Comparison of ENCODE assay signal across 15 cellular contexts in the genomic region with DNA sequence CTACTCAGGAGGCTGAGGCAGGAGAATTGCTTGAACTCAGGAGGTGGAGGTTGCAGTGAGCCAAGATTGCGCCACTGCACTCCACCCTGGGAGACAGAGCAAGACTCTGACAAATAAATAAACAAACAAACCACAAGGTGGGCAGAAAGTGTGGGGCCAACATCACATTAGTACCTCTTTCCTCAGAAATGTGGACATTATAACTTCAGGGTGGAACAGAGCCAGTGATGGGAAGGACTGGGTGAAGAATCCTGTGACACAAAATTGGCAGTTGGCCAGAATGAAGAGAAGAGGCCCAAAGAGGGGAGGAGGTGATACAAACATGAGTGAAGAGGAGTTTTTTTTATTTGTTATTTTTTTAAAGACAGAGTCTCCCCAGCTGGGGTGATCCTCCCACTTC. TPM values are rescaled to one million over a fixed set of nuclear protein-coding genes. Genes with fewer than 3 reads are reported as not detected.
A peak's percentile ranks its signal among the peaks of the same experiment; 100 is the strongest.
DNase-seq lines count a peak whose midpoint lies in the region; ATAC-seq and TF ChIP-seq lines count a peak whose summit lies in the region.
"Had no signal": no experiment of that assay in that cellular context is flagged by ENCODE, and none has a peak within 500 bp of the region (broad histone marks: within the 10 kb centered on the region; RNA-seq: fewer than 3 reads in every experiment).

No MANE protein-coding gene starts in this region.

- DNase-seq in MCF 10A (ENCODE audit: unreplicated experiment): peak; percentile 66
- no peak for DNase-seq in breast epithelium (ENCODE audit: low spot score in 2 of 2)
- no peak for DNase-seq in WTC11 (ENCODE audit: low spot score)
- no peak for DNase-seq in nephron progenitor cell
- no peak for DNase-seq in CD1c-positive myeloid dendritic cell (ENCODE audit: extremely low spot score)
- no peak for DNase-seq in islet precursor cell
- DNase-seq: activated CD4-positive, alpha-beta T cell treated with anti-CD3 and anti-CD28 coated beads for 1 hour; C1 segment of cervical spinal cord; NCI-H1930; stomach had no signal

- no peak overlapping the region for H3K4me3 ChIP-seq in breast epithelium
- H3K4me3 ChIP-seq in HEK293 (ENCODE audit: low read depth, low read length): no peak overlapping the region
- H3K4me3 ChIP-seq: adrenal gland, coronary artery, stomach had no signal

- no peak for TF ChIP-seq POLR2A in breast epithelium (IDR thresholded peaks at IDR 0.05)

- no peaks in the 10 kb centered on the region for H3K27me3 ChIP-seq in breast epithelium
- H3K27me3 ChIP-seq: adrenal gland, stomach had no signal

- H3K9me3 Mint-ChIP-seq in MCF 10A (ENCODE audit: unreplicated experiment) (no peaks in the 10 kb centered on the region), WTC11 (no peaks in the 10 kb centered on the region), nephron progenitor cell (no peaks in the 10 kb centered on the region)
- H3K9me3 Mint-ChIP-seq: memory B cell had no signal

- H3K36me3 ChIP-seq in breast epithelium (no peaks in the 10 kb centered on the region), HEK293 (ENCODE audit: control insufficient read depth in 2 of 2, insufficient read depth in 1 of 2, low read length in 2 of 2) (peaks cover 78 to 80% of the 10 kb centered on the region in 2 experiments)

- no peaks in the 10 kb centered on the region for H3K4me1 Mint-ChIP-seq in MCF 10A (ENCODE audit: insufficient read depth, unreplicated experiment)
- no peaks in the 10 kb centered on the region for H3K4me1 Mint-ChIP-seq in WTC11
- no peaks in the 10 kb centered on the region for H3K4me1 Mint-ChIP-seq in nephron progenitor cell
- H3K4me1 Mint-ChIP-seq: memory B cell had no signal

- H3K4me1 ChIP-seq in breast epithelium (no peaks in the 10 kb centered on the region), HEK293 (ENCODE audit: control insufficient read depth, insufficient read depth, low read length) (peaks cover 8% of the 10 kb centered on the region; the same call in 1 of the 2 replicates)
- H3K4me1 ChIP-seq: adrenal gland had no signal

- POLR2A ChIA-PET in MCF 10A (lab: Yijun Ruan, JAX): no interaction called here
- POLR2A ChIA-PET in HEK293 (lab: Yijun Ruan, JAX): no interaction called here
- POLR2A ChIA-PET in WTC11 (lab: Charles Lee): no interaction called here

- BruUV-seq in MCF 10A (replicated peaks; lab: Mats Ljungman, UMichigan): no TSS peak

- H3K36me3 Mint-ChIP-seq in MCF 10A (ENCODE audit: insufficient read depth, unreplicated experiment): peaks cover 76% of the 10 kb centered on the region
- peaks cover 53% of the 10 kb centered on the region for H3K36me3 Mint-ChIP-seq in WTC11
- peaks cover 73% of the 10 kb centered on the region for H3K36me3 Mint-ChIP-seq in nephron progenitor cell (ENCODE audit: low read depth)

- CTCF ChIA-PET in MCF 10A (lab: Yijun Ruan, JAX): interaction anchor here (0.6 to 1.4 kb wide), 4 partner anchors 8 to 788 kb away, joined by 3 to 4 read pairs (median 3); no protein-coding TSS in a partner anchor
- CTCF ChIA-PET in HEK293 (lab: Yijun Ruan, JAX): interaction anchor here (1.0 kb wide), 1 partner anchor 72 kb away, joined by 3 read pairs; no protein-coding TSS in a partner anchor
- CTCF ChIA-PET in WTC11 (lab: Charles Lee): no interaction called here

- H3K27ac ChIP-seq in breast epithelium: no peak overlapping the region
- H3K27ac ChIP-seq in HEK293 (ENCODE audit: extremely low read depth, low read depth, low read length): no peak overlapping the region
- H3K27ac ChIP-seq: adrenal gland, coronary artery, stomach had no signal

- TF ChIP-seq CTCF in MCF 10A (IDR thresholded peaks at IDR 0.05; ENCODE audit: unreplicated experiment) (no peak), breast epithelium (IDR thresholded peaks at IDR 0.05) (no peak), HEK293 (tag by site-specific recombination; IDR thresholded peaks at IDR 0.05) (no peak), WTC11 (IDR thresholded peaks at IDR 0.05) (no peak), nephron progenitor cell (IDR thresholded peaks at IDR 0.05) (no peak)

- H3K27ac Mint-ChIP-seq in MCF 10A (ENCODE audit: low read depth, unreplicated experiment) (no peak overlapping the region), WTC11 (peak overlapping the region; percentile 53; the same call in 1 of the 2 replicates), nephron progenitor cell (peak overlapping the region; percentile 19)

- H3K4me3 Mint-ChIP-seq in MCF 10A (ENCODE audit: unreplicated experiment): no peak overlapping the region
- no peak overlapping the region for H3K4me3 Mint-ChIP-seq in WTC11
- H3K4me3 Mint-ChIP-seq in nephron progenitor cell: no peak overlapping the region
- H3K4me3 Mint-ChIP-seq: memory B cell had no signal

- intact Hi-C loops in MCF 10A (cut with micrococcal nuclease): no loop called here
- intact Hi-C loops in breast epithelium (cut with DNase I; ENCODE audit: low total_unique reads): no loop called here

- no peak for ATAC-seq in WTC11
- no peak for ATAC-seq in HG03571 (IDR thresholded peaks at IDR 0.05; ENCODE audit: unreplicated experiment)

- no peaks in the 10 kb centered on the region for H3K27me3 Mint-ChIP-seq in MCF 10A (ENCODE audit: insufficient read depth, unreplicated experiment)
- H3K27me3 Mint-ChIP-seq in WTC11 (ENCODE audit: low read depth): no peaks in the 10 kb centered on the region
- peaks cover 2% of the 10 kb centered on the region for H3K27me3 Mint-ChIP-seq in nephron progenitor cell (ENCODE audit: low read depth, poor library complexity)
- H3K27me3 Mint-ChIP-seq: memory B cell had no signal

- H3K9me3 ChIP-seq in breast epithelium (no peaks in the 10 kb centered on the region), HEK293 (ENCODE audit: control insufficient read depth, insufficient read depth, low read depth, low read length) (no peaks in the 10 kb centered on the region)
- H3K9me3 ChIP-seq: adrenal gland, stomach had no signal

TF ChIP-seq in HEK293, 187 proteins besides CTCF, POLR2A, EP300 and RAD21 (continues in another document):
- TF ChIP-seq ZNF571 (tag by site-specific recombination; IDR thresholded peaks at IDR 0.05) (no peak), ZNF311 (tag by site-specific recombination; IDR thresholded peaks at IDR 0.05; ENCODE audit: borderline replicate concordance) (no peak), ZNF155 (tag by site-specific recombination; IDR thresholded peaks at IDR 0.05) (no peak)
- TF ChIP-seq, protein P1, sequence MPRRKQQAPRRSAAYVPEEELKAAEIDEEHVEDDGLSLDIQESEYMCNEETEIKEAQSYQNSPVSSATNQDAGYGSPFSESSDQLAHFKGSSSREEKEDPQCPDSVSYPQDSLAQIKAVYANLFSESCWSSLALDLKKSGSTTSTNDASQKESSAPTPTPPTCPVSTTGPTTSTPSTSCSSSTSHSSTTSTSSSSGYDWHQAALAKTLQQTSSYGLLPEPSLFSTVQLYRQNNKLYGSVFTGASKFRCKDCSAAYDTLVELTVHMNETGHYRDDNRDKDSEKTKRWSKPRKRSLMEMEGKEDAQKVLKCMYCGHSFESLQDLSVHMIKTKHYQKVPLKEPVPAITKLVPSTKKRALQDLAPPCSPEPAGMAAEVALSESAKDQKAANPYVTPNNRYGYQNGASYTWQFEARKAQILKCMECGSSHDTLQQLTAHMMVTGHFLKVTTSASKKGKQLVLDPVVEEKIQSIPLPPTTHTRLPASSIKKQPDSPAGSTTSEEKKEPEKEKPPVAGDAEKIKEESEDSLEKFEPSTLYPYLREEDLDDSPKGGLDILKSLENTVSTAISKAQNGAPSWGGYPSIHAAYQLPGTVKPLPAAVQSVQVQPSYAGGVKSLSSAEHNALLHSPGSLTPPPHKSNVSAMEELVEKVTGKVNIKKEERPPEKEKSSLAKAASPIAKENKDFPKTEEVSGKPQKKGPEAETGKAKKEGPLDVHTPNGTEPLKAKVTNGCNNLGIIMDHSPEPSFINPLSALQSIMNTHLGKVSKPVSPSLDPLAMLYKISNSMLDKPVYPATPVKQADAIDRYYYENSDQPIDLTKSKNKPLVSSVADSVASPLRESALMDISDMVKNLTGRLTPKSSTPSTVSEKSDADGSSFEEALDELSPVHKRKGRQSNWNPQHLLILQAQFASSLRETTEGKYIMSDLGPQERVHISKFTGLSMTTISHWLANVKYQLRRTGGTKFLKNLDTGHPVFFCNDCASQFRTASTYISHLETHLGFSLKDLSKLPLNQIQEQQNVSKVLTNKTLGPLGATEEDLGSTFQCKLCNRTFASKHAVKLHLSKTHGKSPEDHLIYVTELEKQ (tag by site-specific recombination; IDR thresholded peaks at IDR 0.05; ENCODE audit: borderline replicate concordance): no peak

TF ChIP-seq in WTC11, 78 proteins besides CTCF, POLR2A, EP300 and RAD21 (continues in another document):
- TF ChIP-seq, protein P2, sequence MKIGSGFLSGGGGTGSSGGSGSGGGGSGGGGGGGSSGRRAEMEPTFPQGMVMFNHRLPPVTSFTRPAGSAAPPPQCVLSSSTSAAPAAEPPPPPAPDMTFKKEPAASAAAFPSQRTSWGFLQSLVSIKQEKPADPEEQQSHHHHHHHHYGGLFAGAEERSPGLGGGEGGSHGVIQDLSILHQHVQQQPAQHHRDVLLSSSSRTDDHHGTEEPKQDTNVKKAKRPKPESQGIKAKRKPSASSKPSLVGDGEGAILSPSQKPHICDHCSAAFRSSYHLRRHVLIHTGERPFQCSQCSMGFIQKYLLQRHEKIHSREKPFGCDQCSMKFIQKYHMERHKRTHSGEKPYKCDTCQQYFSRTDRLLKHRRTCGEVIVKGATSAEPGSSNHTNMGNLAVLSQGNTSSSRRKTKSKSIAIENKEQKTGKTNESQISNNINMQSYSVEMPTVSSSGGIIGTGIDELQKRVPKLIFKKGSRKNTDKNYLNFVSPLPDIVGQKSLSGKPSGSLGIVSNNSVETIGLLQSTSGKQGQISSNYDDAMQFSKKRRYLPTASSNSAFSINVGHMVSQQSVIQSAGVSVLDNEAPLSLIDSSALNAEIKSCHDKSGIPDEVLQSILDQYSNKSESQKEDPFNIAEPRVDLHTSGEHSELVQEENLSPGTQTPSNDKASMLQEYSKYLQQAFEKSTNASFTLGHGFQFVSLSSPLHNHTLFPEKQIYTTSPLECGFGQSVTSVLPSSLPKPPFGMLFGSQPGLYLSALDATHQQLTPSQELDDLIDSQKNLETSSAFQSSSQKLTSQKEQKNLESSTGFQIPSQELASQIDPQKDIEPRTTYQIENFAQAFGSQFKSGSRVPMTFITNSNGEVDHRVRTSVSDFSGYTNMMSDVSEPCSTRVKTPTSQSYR (CRISPR knock-in tag; IDR thresholded peaks at IDR 0.05): no peak
- no peak for TF ChIP-seq ZNF416 (CRISPR knock-in tag; IDR thresholded peaks at IDR 0.05)
- no peak for TF ChIP-seq NFATC4 (CRISPR knock-in tag; IDR thresholded peaks at IDR 0.05)
- TF ChIP-seq ELF4 (CRISPR knock-in tag; IDR thresholded peaks at IDR 0.05; ENCODE audit: low read depth): no peak
- TF ChIP-seq JAZF1 (CRISPR knock-in tag; IDR thresholded peaks at IDR 0.05): no peak
- no peak for TF ChIP-seq MYBL2 (CRISPR knock-in tag; IDR thresholded peaks at IDR 0.05)
- no peak for TF ChIP-seq TCF7 (CRISPR knock-in tag; IDR thresholded peaks at IDR 0.05; ENCODE audit: low read depth)
- TF ChIP-seq EMX1 (CRISPR knock-in tag; IDR thresholded peaks at IDR 0.05): no peak
- no peak for TF ChIP-seq ZNF232 (CRISPR knock-in tag; IDR thresholded peaks at IDR 0.05)

RNA-seq across cellular contexts. Expression of a gene that starts 50.6 kb away (rescaled TPM):
- total RNA-seq in MCF 10A (2022) (33.3 and 36.5 TPM in 2 replicates), breast epithelium (10 to 100 TPM; 34.1 to 61.2 (median 38.3) TPM), WTC11 (2021) (58.4 to 67.0 TPM (median 60.2 TPM) in 3 replicates)

RNA-seq across cellular contexts. Expression of a gene that starts 56.0 kb away (rescaled TPM):
- total RNA-seq in MCF 10A (2022) (12.7 and 14.4 TPM in 2 replicates), breast epithelium (10 to 100 TPM; 27.9 to 39.4 (median 33.8) TPM), WTC11 (2021) (8.5 to 10.3 TPM (median 9.4 TPM) in 3 replicates)
